2 cellular contexts compared by ENCODE assay signal in the genomic region with DNA sequence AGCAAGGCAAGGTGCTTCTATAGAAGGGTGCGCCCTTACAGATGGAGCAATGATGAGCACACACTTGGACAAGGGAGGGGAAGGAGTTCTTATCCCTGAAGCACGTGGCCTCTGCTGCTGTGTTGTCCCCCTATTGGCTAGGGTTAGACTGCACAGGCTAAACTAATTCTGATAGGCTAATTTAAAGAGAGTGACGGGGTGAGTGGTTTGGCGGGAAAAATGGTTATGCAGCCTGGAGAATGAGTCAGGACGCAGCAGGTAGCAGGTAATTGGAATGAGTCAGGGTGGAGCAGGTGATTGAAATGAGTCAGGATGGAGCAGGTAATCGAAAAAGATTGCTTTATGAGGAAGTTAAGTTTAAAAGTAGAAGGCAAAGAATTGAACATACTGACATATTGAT. TPM values are rescaled to one million over a fixed set of nuclear protein-coding genes. Genes with fewer than 3 reads are reported as not detected.
"Had no signal": no experiment of that assay in that cellular context is flagged by ENCODE, and none has a peak within 500 bp of the region (broad histone marks: within the 10 kb centered on the region; RNA-seq: fewer than 3 reads in every experiment).

No MANE protein-coding gene starts in this region.

RNA-seq across cellular contexts. Expression of a gene that starts 15.5 kb away (rescaled TPM):
- total RNA-seq: activated naive CD8-positive, alpha-beta T cell treated with anti-CD3 and anti-CD28 coated beads for 36 hours had no signal
- polyA plus RNA-seq: SK-N-SH had no signal
